Comparison of ENCODE assay signal across 18 cellular contexts in genomic region chr9:105858877-105859276, GRCh38.
A peak's percentile ranks its signal among the peaks of the same experiment; 100 is the strongest.
DNase-seq lines count a peak whose midpoint lies in the region; ATAC-seq and TF ChIP-seq lines count a peak whose summit lies in the region.
"Had no signal": no experiment of that assay in that cellular context is flagged by ENCODE, and none has a peak within 500 bp of the region (broad histone marks: within the 10 kb centered on the region; RNA-seq: fewer than 3 reads in every experiment).

No MANE protein-coding gene starts in this region.

- peak overlapping the region; percentile 33 for H3K27ac Mint-ChIP-seq in stimulated activated memory B cell treated with anti-CD40 and anti-IgM and Interleukin-4, amounts not matched to agents 10 μg/mL and 1 μg/mL and 100 μg/mL, for 72 hours

- no peaks in the 10 kb centered on the region for H3K27me3 Mint-ChIP-seq in stimulated activated memory B cell treated with anti-CD40 and anti-IgM and Interleukin-4, amounts not matched to agents 10 μg/mL and 1 μg/mL and 100 μg/mL, for 72 hours

- H3K9me3 Mint-ChIP-seq in stimulated activated memory B cell treated with anti-CD40 and anti-IgM and Interleukin-4, amounts not matched to agents 10 μg/mL and 1 μg/mL and 100 μg/mL, for 72 hours = peaks cover 20% of the 10 kb centered on the region

- H3K4me1 ChIP-seq in Karpas-422 (ENCODE audit: low read length) (peaks cover 29% of the 10 kb centered on the region), suprapubic skin (no peaks in the 10 kb centered on the region)
- H3K4me1 ChIP-seq: upper lobe of left lung had no signal

- H3K27me3 ChIP-seq in Karpas-422 (ENCODE audit: low read length) (no peaks in the 10 kb centered on the region), suprapubic skin (no peaks in the 10 kb centered on the region)
- H3K27me3 ChIP-seq: upper lobe of left lung had no signal

- H3K4me2 ChIP-seq in Karpas-422 (ENCODE audit: low read depth, low read length, poor library complexity, severe bottlenecking) = peak overlapping the region; percentile 24

- DNase-seq in activated T-cell treated with anti-CD3 and anti-CD28 coated beads for 4 hours (peak; percentile 7), Karpas-422 (no peak), suprapubic skin (ENCODE audit: low spot score in 2 of 2) (no peak), medulla oblongata (ENCODE audit: extremely low spot score) (no peak)
- no peak for DNase-seq in activated T-cell treated with anti-CD3 and anti-CD28 coated beads, Interleukin-2, amount 50 U/mL, for 1 hour
- DNase-seq in activated naive CD4-positive, alpha-beta T cell treated with anti-CD3 and anti-CD28 coated beads, Interleukin-2, amount 50 U/mL, for 16 hours = peak; percentile 22
- DNase-seq: ACHN, anterior cingulate cortex, foreskin fibroblast, left colon, mucosa of descending colon, NCI-H1417, upper lobe of left lung had no signal

- no peaks in the 10 kb centered on the region for H3K9me2 ChIP-seq in Karpas-422 (replicated peaks; ENCODE audit: insufficient read depth, low read length)

- H3K9me3 ChIP-seq in Karpas-422 (ENCODE audit: low read length) = no peaks in the 10 kb centered on the region
- H3K9me3 ChIP-seq in suprapubic skin = no peaks in the 10 kb centered on the region
- H3K9me3 ChIP-seq: mucosa of descending colon, upper lobe of left lung had no signal

- H3K4me3 ChIP-seq in Karpas-422 (ENCODE audit: low read length) (no peak overlapping the region), suprapubic skin (no peak overlapping the region)
- H3K4me3 ChIP-seq: K562, mucosa of descending colon, upper lobe of left lung had no signal

- TF ChIP-seq CTCF in suprapubic skin (IDR thresholded peaks at IDR 0.05) = no peak

- no peak overlapping the region for H3K9ac ChIP-seq in Karpas-422 (ENCODE audit: low read length)

- ATAC-seq in stimulated activated memory B cell treated with anti-CD40 and anti-IgM and Interleukin-4, amounts not matched to agents 10 μg/mL and 1 μg/mL and 100 μg/mL, for 72 hours = no peak
- ATAC-seq in GM18519 (IDR thresholded peaks at IDR 0.05; ENCODE audit: low FRiP score, unreplicated experiment) = no peak
- ATAC-seq: K562, left colon, mucosa of descending colon, sciatic nerve had no signal

- H3K27ac ChIP-seq in Karpas-422 (ENCODE audit: low read length) (no peak overlapping the region), suprapubic skin (no peak overlapping the region)
- H3K27ac ChIP-seq: HL-60, upper lobe of left lung had no signal

- no peaks in the 10 kb centered on the region for H3K79me2 ChIP-seq in Karpas-422 (ENCODE audit: low read length)

- H4K20me1 ChIP-seq in Karpas-422 (ENCODE audit: insufficient read depth, low read depth, low read length) = no peaks in the 10 kb centered on the region

- TF ChIP-seq POLR2A in suprapubic skin (IDR thresholded peaks at IDR 0.05) = no peak

- peak overlapping the region; percentile 33 for H3K4me3 Mint-ChIP-seq in stimulated activated memory B cell treated with anti-CD40 and anti-IgM and Interleukin-4, amounts not matched to agents 10 μg/mL and 1 μg/mL and 100 μg/mL, for 72 hours

- H3K36me3 ChIP-seq in Karpas-422 (ENCODE audit: insufficient read depth, low read length) (no peaks in the 10 kb centered on the region), suprapubic skin (no peaks in the 10 kb centered on the region)
- H3K36me3 ChIP-seq: upper lobe of left lung had no signal

- no peak for TF ChIP-seq EP300 in suprapubic skin (IDR thresholded peaks at IDR 0.05)

- peaks cover 9% of the 10 kb centered on the region for H3K36me3 Mint-ChIP-seq in stimulated activated memory B cell treated with anti-CD40 and anti-IgM and Interleukin-4, amounts not matched to agents 10 μg/mL and 1 μg/mL and 100 μg/mL, for 72 hours

- peaks cover 25% of the 10 kb centered on the region for H3K4me1 Mint-ChIP-seq in stimulated activated memory B cell treated with anti-CD40 and anti-IgM and Interleukin-4, amounts not matched to agents 10 μg/mL and 1 μg/mL and 100 μg/mL, for 72 hours

- no peak overlapping the region for H2AFZ ChIP-seq in Karpas-422 (ENCODE audit: low read length)

Comparison
In these comparisons a context has a peak if more than half of its experiments do, and no peak if none do; other contexts are left out.
1. DNase-seq: peak in activated T-cell treated with anti-CD3 and anti-CD28 coated beads for 4 hours (single experiment) and activated naive CD4-positive, alpha-beta T cell treated with anti-CD3 and anti-CD28 coated beads, Interleukin-2, amount 50 U/mL, for 16 hours (single experiment); none in activated T-cell treated with anti-CD3 and anti-CD28 coated beads, Interleukin-2, amount 50 U/mL, for 1 hour (single experiment), Karpas-422 (single experiment), suprapubic skin (0 of 2) and medulla oblongata (single experiment).